Comparison of ENCODE assay signal across 8 cellular contexts in genomic region chr22:29030618-29031235, GRCh38. TPM values are rescaled to one million over a fixed set of nuclear protein-coding genes. Genes with fewer than 3 reads are reported as not detected.
DNase-seq lines count a peak whose midpoint lies in the region; TF ChIP-seq lines count a peak whose summit lies in the region.

No MANE protein-coding gene starts in this region.

- H3K36me3 ChIP-seq in vagina, result no peaks in the 10 kb centered on the region

- intact Hi-C loops in activated CD4-positive, alpha-beta T cell treated with anti-CD3 and anti-CD28 coated beads, Interleukin-2, amount 10 ng/mL, durations not matched to agents 24 days and 14 days (cut with micrococcal nuclease), result no loop called here
- intact Hi-C loops in vagina (cut with DNase I), result no loop called here

- peaks cover 6% of the 10 kb centered on the region for H3K4me1 Mint-ChIP-seq in activated CD4-positive, alpha-beta T cell treated with anti-CD3 and anti-CD28 coated beads, Interleukin-2, amount 10 ng/mL, durations not matched to agents 24 days and 14 days

- no peak overlapping the region for H3K27ac Mint-ChIP-seq in activated CD4-positive, alpha-beta T cell treated with anti-CD3 and anti-CD28 coated beads, Interleukin-2, amount 10 ng/mL, durations not matched to agents 24 days and 14 days

- H3K9me3 Mint-ChIP-seq in activated CD4-positive, alpha-beta T cell treated with anti-CD3 and anti-CD28 coated beads, Interleukin-2, amount 10 ng/mL, durations not matched to agents 24 days and 14 days, result no peaks in the 10 kb centered on the region

- peak overlapping the region; percentile 91 for H3K27ac ChIP-seq in vagina

- TF ChIP-seq POLR2A in vagina (IDR thresholded peaks at IDR 0.05), result no peak

- peaks cover 66% of the 10 kb centered on the region for H3K27me3 Mint-ChIP-seq in activated CD4-positive, alpha-beta T cell treated with anti-CD3 and anti-CD28 coated beads, Interleukin-2, amount 10 ng/mL, durations not matched to agents 24 days and 14 days

- H3K4me1 ChIP-seq in vagina, result peaks cover 32% of the 10 kb centered on the region

- H3K27me3 ChIP-seq in vagina, result no peaks in the 10 kb centered on the region

- DNase-seq in activated CD4-positive, alpha-beta T cell treated with anti-CD3 and anti-CD28 coated beads, Interleukin-2, amount 10 ng/mL, durations not matched to agents 24 days and 14 days, result no peak
- DNase-seq in activated CD4-positive, alpha-beta T cell treated with anti-CD3 and anti-CD28 coated beads for 48 hours, result no peak
- DNase-seq in SW480 (ENCODE audit: low spot score) (peak; percentile 97), fibroblast of mammary gland (ENCODE audit: low read depth) (peak; percentile 87), myocyte (ENCODE audit: low read depth) (peak; percentile 92), vagina (ENCODE audit: extremely low spot score in 2 of 2) (no peak), NCI-H526 treated with DMSO at 0.1 percent for 48 hours (lab: John Stamatoyannopoulos, UW) (no peak)
- DNase-seq in activated CD4-positive, CD25-positive, alpha-beta regulatory T cell (lab: John Stamatoyannopoulos, UW), result no peak

- H3K4me3 Mint-ChIP-seq in activated CD4-positive, alpha-beta T cell treated with anti-CD3 and anti-CD28 coated beads, Interleukin-2, amount 10 ng/mL, durations not matched to agents 24 days and 14 days, result peak overlapping the region; percentile 17

- H3K4me3 ChIP-seq in fibroblast of mammary gland (ENCODE audit: control insufficient read depth, low read depth, low read length) (peak overlapping the region; percentile 43), vagina (peak overlapping the region; percentile 38 to 50)

- no peaks in the 10 kb centered on the region for H3K36me3 Mint-ChIP-seq in activated CD4-positive, alpha-beta T cell treated with anti-CD3 and anti-CD28 coated beads, Interleukin-2, amount 10 ng/mL, durations not matched to agents 24 days and 14 days (ENCODE audit: low read depth)

- H3K9me3 ChIP-seq in vagina, result no peaks in the 10 kb centered on the region

- TF ChIP-seq CTCF in fibroblast of mammary gland (conservative IDR thresholded peaks at IDR 0.05; ENCODE audit: control insufficient read depth, insufficient read depth, low read depth, low read length) (no peak), vagina (IDR thresholded peaks at IDR 0.05) (no peak)

RNA-seq across cellular contexts. Expression of gene C22orf31, which starts 30.9 kb away (rescaled TPM):
- not detected in 2 replicates for total RNA-seq in activated CD4-positive, alpha-beta T cell treated with anti-CD3 and anti-CD28 coated beads, Interleukin-2, amount 10 ng/mL, durations not matched to agents 24 days and 14 days
- total RNA-seq in myocyte (not detected in 2 replicates), vagina (not detected)
- not detected for polyA plus RNA-seq in myocyte (2012)

RNA-seq across cellular contexts. Expression of gene KREMEN1, which starts 42.1 kb away (rescaled TPM):
- not detected in 2 replicates for total RNA-seq in activated CD4-positive, alpha-beta T cell treated with anti-CD3 and anti-CD28 coated beads, Interleukin-2, amount 10 ng/mL, durations not matched to agents 24 days and 14 days
- total RNA-seq in myocyte (78.1 and 84.1 TPM in 2 replicates), vagina (24.6 TPM)
- polyA plus RNA-seq in myocyte (2012), result 34.6 TPM

Comparison
In these comparisons a context has a peak if more than half of its experiments do, and no peak if none do; other contexts are left out.
1. DNase-seq: peak in SW480 (single experiment), fibroblast of mammary gland (single experiment) and myocyte (single experiment); none in activated CD4-positive, alpha-beta T cell treated with anti-CD3 and anti-CD28 coated beads, Interleukin-2, amount 10 ng/mL, durations not matched to agents 24 days and 14 days (single experiment), activated CD4-positive, alpha-beta T cell treated with anti-CD3 and anti-CD28 coated beads for 48 hours (single experiment), vagina (0 of 2), NCI-H526 treated with DMSO at 0.1 percent for 48 hours (single experiment) and activated CD4-positive, CD25-positive, alpha-beta regulatory T cell (0 of 4).
2. RNA of gene KREMEN1, which starts 42.1 kb away (total RNA-seq): 78.1 to 84.1 TPM in myocyte and 24.6 TPM in vagina (single experiment); not detected in activated CD4-positive, alpha-beta T cell treated with anti-CD3 and anti-CD28 coated beads, Interleukin-2, amount 10 ng/mL, durations not matched to agents 24 days and 14 days; every median in the first group is over 10 times any median in the second.